In the genomic region with DNA sequence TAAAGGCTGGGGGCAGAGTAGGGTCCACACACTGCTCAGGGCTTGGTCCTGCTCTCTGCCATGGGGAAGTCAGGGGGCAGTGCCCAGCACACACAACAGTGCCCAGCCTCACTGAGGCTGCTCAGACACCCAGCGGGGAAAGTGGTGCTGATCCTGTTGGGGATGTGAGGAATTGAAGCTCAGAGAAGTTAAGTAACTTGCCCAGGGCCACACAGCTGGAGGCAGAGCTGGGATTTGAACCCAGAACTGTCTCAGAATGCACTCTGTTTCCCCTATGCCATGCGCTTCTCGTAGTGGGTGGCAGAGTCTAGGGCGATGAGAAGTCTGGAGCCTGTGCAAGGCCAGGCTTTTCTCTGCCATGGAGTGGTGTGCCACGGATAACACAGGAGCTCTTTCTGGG, we compare ENCODE assay signal across 1 cellular context.
TF ChIP-seq lines count a peak whose summit lies in the region.

No MANE protein-coding gene starts in this region.

TF ChIP-seq in K562, 482 proteins besides CTCF, POLR2A, EP300 and RAD21:
- TF ChIP-seq, protein P1, sequence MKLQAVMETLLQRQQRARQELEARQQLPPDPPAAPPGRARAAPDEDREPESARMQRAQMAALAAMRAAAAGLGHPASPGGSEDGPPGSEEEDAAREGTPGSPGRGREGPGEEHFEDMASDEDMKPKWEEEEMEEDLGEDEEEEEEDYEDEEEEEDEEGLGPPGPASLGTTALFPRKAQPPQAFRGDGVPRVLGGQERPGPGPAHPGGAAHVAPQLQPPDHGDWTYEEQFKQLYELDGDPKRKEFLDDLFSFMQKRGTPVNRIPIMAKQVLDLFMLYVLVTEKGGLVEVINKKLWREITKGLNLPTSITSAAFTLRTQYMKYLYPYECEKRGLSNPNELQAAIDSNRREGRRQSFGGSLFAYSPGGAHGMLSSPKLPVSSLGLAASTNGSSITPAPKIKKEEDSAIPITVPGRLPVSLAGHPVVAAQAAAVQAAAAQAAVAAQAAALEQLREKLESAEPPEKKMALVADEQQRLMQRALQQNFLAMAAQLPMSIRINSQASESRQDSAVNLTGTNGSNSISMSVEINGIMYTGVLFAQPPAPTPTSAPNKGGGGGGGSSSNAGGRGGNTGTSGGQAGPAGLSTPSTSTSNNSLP (IDR thresholded peaks at IDR 0.05; ENCODE audit: borderline replicate concordance, low read depth, low read length), result no peak
- TF ChIP-seq BRF1 (IDR thresholded peaks at IDR 0.05; ENCODE audit: borderline replicate concordance, extremely low read depth, insufficient read length) (no peak), RBM25 (IDR thresholded peaks at IDR 0.05; ENCODE audit: low read depth, low read length, severe bottlenecking) (peak; percentile 19), PRPF4 (IDR thresholded peaks at IDR 0.05; ENCODE audit: insufficient read depth, low read depth, low read length, poor library complexity, severe bottlenecking) (no peak), ZFP36 (IDR thresholded peaks at IDR 0.05; ENCODE audit: low read depth, low read length, partially characterized antibody) (peak; percentile 55), ELF1 (tag; IDR thresholded peaks at IDR 0.05) (no peak)
TF ChIP-seq in K562: peak in this region for 2.
